In genomic region chr1:178501705-178502329, GRCh38 we compare ENCODE assay signal across 8 cellular contexts. TPM values are rescaled to one million over a fixed set of nuclear protein-coding genes. Genes with fewer than 3 reads are reported as not detected.
DNase-seq lines count a peak whose midpoint lies in the region; TF ChIP-seq lines count a peak whose summit lies in the region.

No MANE protein-coding gene starts in this region.

- H3K4me3 ChIP-seq in HAP-1 (no peak overlapping the region), MM.1S (ENCODE audit: low read length) (no peak overlapping the region), SK-N-MC (no peak overlapping the region)

- no peaks in the 10 kb centered on the region for H3K79me2 ChIP-seq in MM.1S (ENCODE audit: low read length)

- TF ChIP-seq CTCF in MM.1S (IDR thresholded peaks at IDR 0.05; ENCODE audit: low read length) = peak; percentile 97
- TF ChIP-seq CTCF in brain (conservative IDR thresholded peaks at IDR 0.05) = peak; percentile 77 to 87

- H3K9me3 ChIP-seq in HAP-1 (no peaks in the 10 kb centered on the region), MM.1S (replicated peaks; ENCODE audit: insufficient read depth, low read length) (no peaks in the 10 kb centered on the region), SK-N-MC (ENCODE audit: low read depth, low read length) (no peaks in the 10 kb centered on the region)

- no peak overlapping the region for H2AFZ ChIP-seq in MM.1S (ENCODE audit: low read length)

- H3K27ac Mint-ChIP-seq in brain = peak overlapping the region in 1 of 5 experiments; percentile 71

- no peak overlapping the region for H3K9ac ChIP-seq in MM.1S (ENCODE audit: low read length)
- no peak overlapping the region for H3K9ac ChIP-seq in SK-N-MC (ENCODE audit: insufficient read length)

- H3K27me3 Mint-ChIP-seq in brain = peaks cover 3% of the 10 kb centered on the region

- no peak overlapping the region for H3K4me3 Mint-ChIP-seq in brain

- no peak overlapping the region for H3K4me2 ChIP-seq in MM.1S (ENCODE audit: low read depth, low read length)

- H3K4me1 Mint-ChIP-seq in brain = peaks cover 16% of the 10 kb centered on the region

- H3K4me1 ChIP-seq in HAP-1 (no peaks in the 10 kb centered on the region), MM.1S (ENCODE audit: low read length) (no peaks in the 10 kb centered on the region)

- DNase-seq in NCI-H1417 (lab: John Stamatoyannopoulos, UW) (peak; percentile 46 to 90 (median 77)), NCI-H1417 treated with DMSO at 0.1 percent for 48 hours (lab: John Stamatoyannopoulos, UW) (no peak), HAP-1 (ENCODE audit: low spot score in 2 of 2) (peak; percentile 52 to 91), MM.1S (peak; percentile 70), SK-N-MC (ENCODE audit: low read depth, low spot score) (peak; percentile 26), iris pigment epithelial cell (ENCODE audit: low read depth) (peak; percentile 59)
- DNase-seq in stimulated activated CD4-positive, alpha-beta T cell treated with anti-CD3 and anti-CD28 coated beads, Interleukin-1b, Interleukin-23, amount 100 ng/mL, for 4 hours (ENCODE audit: low read depth in 2 of 2) = peak; percentile 12 to 37

- H3K27ac ChIP-seq in MM.1S (ENCODE audit: low read length) (no peak overlapping the region), SK-N-MC (no peak overlapping the region)

- H3K36me3 Mint-ChIP-seq in brain = no peaks in the 10 kb centered on the region

- H3K36me3 ChIP-seq in HAP-1 (replicated peaks) (no peaks in the 10 kb centered on the region), MM.1S (replicated peaks; ENCODE audit: insufficient read depth, low read length) (no peaks in the 10 kb centered on the region), SK-N-MC (ENCODE audit: insufficient read depth, low read length) (no peaks in the 10 kb centered on the region)

- no peaks in the 10 kb centered on the region for H4K20me1 ChIP-seq in MM.1S (ENCODE audit: insufficient read depth, low read length)

- H3F3A ChIP-seq in MM.1S (ENCODE audit: insufficient read depth, low read length) = no peaks in the 10 kb centered on the region

- in situ Hi-C loops in HAP-1 (cut with MboI; ENCODE audit: low sequenced_read_pairs) = no loop called here

- no peaks in the 10 kb centered on the region for H3K9me2 ChIP-seq in MM.1S (replicated peaks; ENCODE audit: insufficient read depth, low read length)

- no peaks in the 10 kb centered on the region for H3K27me3 ChIP-seq in HAP-1 (ENCODE audit: low read depth)
- no peaks in the 10 kb centered on the region for H3K27me3 ChIP-seq in MM.1S (replicated peaks; ENCODE audit: insufficient read depth, low read length)

- H3K9me3 Mint-ChIP-seq in brain = no peaks in the 10 kb centered on the region

RNA-seq across cellular contexts. Expression of gene CLEC20A, which starts 5.1 kb away (rescaled TPM):
- not detected for polyA plus RNA-seq in brain (ENCODE audit: insufficient read depth, low read depth, low replicate concordance)

RNA-seq across cellular contexts. Expression of gene TEX35, which starts 11.1 kb away (rescaled TPM):
- polyA plus RNA-seq in brain (ENCODE audit: insufficient read depth, low read depth, low replicate concordance) = not detected
